8 cellular contexts compared by ENCODE assay signal in genomic region chr13:95834134-95834765, GRCh38.
DNase-seq lines count a peak whose midpoint lies in the region; TF ChIP-seq lines count a peak whose summit lies in the region.

No MANE protein-coding gene starts in this region.

- H3K4me1 ChIP-seq in adipocyte (ENCODE audit: control insufficient read depth, insufficient read depth, low read length) (peaks cover 10% of the 10 kb centered on the region), left ventricle myocardium inferior (peaks cover 7% of the 10 kb centered on the region)

- H3K79me2 ChIP-seq in SU-DHL-6 (ENCODE audit: insufficient read depth, low read length), result no peaks in the 10 kb centered on the region

- H3K9me3 ChIP-seq in MG63, result peaks cover 7% of the 10 kb centered on the region
- H3K9me3 ChIP-seq in SU-DHL-6 (ENCODE audit: insufficient read depth, low read length), result no peaks in the 10 kb centered on the region
- peaks cover 8% of the 10 kb centered on the region for H3K9me3 ChIP-seq in adipocyte (ENCODE audit: control insufficient read depth, low read length)
- peaks cover 26% of the 10 kb centered on the region for H3K9me3 ChIP-seq in left ventricle myocardium inferior (replicated peaks)

- H3F3A ChIP-seq in SU-DHL-6 (ENCODE audit: insufficient read depth), result no peaks in the 10 kb centered on the region

- intact Hi-C loops in left ventricle myocardium inferior (cut with micrococcal nuclease), result loop anchor here (10.0 kb wide), 1 partner anchor 299 kb away; no protein-coding TSS in a partner anchor

- H3K4me2 ChIP-seq in SU-DHL-6 (ENCODE audit: low read depth, low read length, poor library complexity, severe bottlenecking), result no peak overlapping the region

- H3K9ac ChIP-seq in SU-DHL-6 (ENCODE audit: low read length) (no peak overlapping the region), adipocyte (ENCODE audit: low read length) (no peak overlapping the region)

- TF ChIP-seq CTCF in SU-DHL-6 (IDR thresholded peaks at IDR 0.05; ENCODE audit: insufficient read depth, low read length, poor library complexity, severe bottlenecking) (peak; percentile 77), left ventricle myocardium inferior (IDR thresholded peaks at IDR 0.05; ENCODE audit: borderline replicate concordance) (peak; percentile 93)

- H3K4me3 ChIP-seq in H7 (ENCODE audit: insufficient read depth, low read depth, low read length) (no peak overlapping the region), MG63 (no peak overlapping the region), SU-DHL-6 (ENCODE audit: insufficient read depth, low read length, poor library complexity, severe bottlenecking) (no peak overlapping the region), adipocyte (ENCODE audit: low read length) (peak overlapping the region; percentile 12), left ventricle myocardium inferior (no peak overlapping the region)

- H3K27me3 ChIP-seq in H7 (ENCODE audit: control insufficient read depth, insufficient read depth, low read length), result no peaks in the 10 kb centered on the region
- no peaks in the 10 kb centered on the region for H3K27me3 ChIP-seq in MG63
- no peaks in the 10 kb centered on the region for H3K27me3 ChIP-seq in SU-DHL-6 (ENCODE audit: low read length)
- no peaks in the 10 kb centered on the region for H3K27me3 ChIP-seq in adipocyte (replicated peaks; ENCODE audit: control insufficient read depth, insufficient read depth, low read length)
- no peaks in the 10 kb centered on the region for H3K27me3 ChIP-seq in left ventricle myocardium inferior (ENCODE audit: low read depth)

- H3K9me2 ChIP-seq in SU-DHL-6 (replicated peaks; ENCODE audit: insufficient read depth, low read length), result no peaks in the 10 kb centered on the region

- H3K27ac ChIP-seq in SU-DHL-6 (ENCODE audit: low read depth, low read length) (no peak overlapping the region), left ventricle myocardium inferior (replicated peaks) (no peak overlapping the region)

- no peak overlapping the region for H2AFZ ChIP-seq in SU-DHL-6 (ENCODE audit: low read depth, low read length, severe bottlenecking)

- DNase-seq in GM03348 (ENCODE audit: low spot score) (peak; percentile 76), H7 (peak; percentile 59), MG63 (peak; percentile 48), adipocyte (ENCODE audit: low read depth) (peak; percentile 82), left ventricle myocardium inferior (peak; percentile 33), retina (peak; percentile 82), cortex of kidney (lab: John Stamatoyannopoulos, UW) (no peak)

- H3K36me3 ChIP-seq in H7 (replicated peaks; ENCODE audit: control insufficient read depth, insufficient read depth, low read length), result no peaks in the 10 kb centered on the region
- H3K36me3 ChIP-seq in MG63, result no peaks in the 10 kb centered on the region; the same call in 1 of the 2 replicates
- H3K36me3 ChIP-seq in SU-DHL-6 (ENCODE audit: low read length), result no peaks in the 10 kb centered on the region
- H3K36me3 ChIP-seq in adipocyte (ENCODE audit: control insufficient read depth, insufficient read depth, low read length, severe bottlenecking), result peaks cover 10% of the 10 kb centered on the region
- H3K36me3 ChIP-seq in left ventricle myocardium inferior, result peaks cover 5% of the 10 kb centered on the region

- no peaks in the 10 kb centered on the region for H4K20me1 ChIP-seq in SU-DHL-6 (ENCODE audit: low read depth, low read length)
